2 cellular contexts compared by ENCODE assay signal in genomic region chr7:93298206-93298605, GRCh38.
TF ChIP-seq lines count a peak whose summit lies in the region.

No MANE protein-coding gene starts in this region.

TF ChIP-seq in IMR-90, 13 proteins besides CTCF, POLR2A, EP300 and RAD21:
- no peak for TF ChIP-seq ELK1 (IDR thresholded peaks at IDR 0.05; ENCODE audit: borderline replicate concordance, low read depth, low read length)
- TF ChIP-seq SMC3 (IDR thresholded peaks at IDR 0.05; ENCODE audit: low read depth, low read length): no peak
- no peak for TF ChIP-seq NFE2L2 (IDR thresholded peaks at IDR 0.05; ENCODE audit: low read depth, low read length)
- no peak for TF ChIP-seq FOS (IDR thresholded peaks at IDR 0.05; ENCODE audit: low read depth, low read length)
- no peak for TF ChIP-seq RFX5 (IDR thresholded peaks at IDR 0.05; ENCODE audit: low read depth, low read length)
- TF ChIP-seq MXI1 (IDR thresholded peaks at IDR 0.05; ENCODE audit: borderline replicate concordance, low read depth, low read length): no peak
- no peak for TF ChIP-seq USF2 (IDR thresholded peaks at IDR 0.05; ENCODE audit: low read depth, low read length)

TF ChIP-seq in H1, 55 proteins besides CTCF, POLR2A, EP300 and RAD21:
- TF ChIP-seq ATF2 (IDR thresholded peaks at IDR 0.05; ENCODE audit: low read length) (no peak), MAX (IDR thresholded peaks at IDR 0.05) (no peak), CHD1 (IDR thresholded peaks at IDR 0.05; ENCODE audit: low read depth, low read length) (no peak), HDAC6 (IDR thresholded peaks at IDR 0.05; ENCODE audit: low read depth, low read length) (no peak), GTF2F1 (IDR thresholded peaks at IDR 0.05; ENCODE audit: borderline replicate concordance, low read depth, low read length) (no peak), TCF12 (IDR thresholded peaks at IDR 0.05; ENCODE audit: low read depth, low read length) (no peak), BRCA1 (IDR thresholded peaks at IDR 0.05; ENCODE audit: low read depth, low read length) (no peak), ASH2L (IDR thresholded peaks at IDR 0.05; ENCODE audit: low read length) (no peak), EGR1 (IDR thresholded peaks at IDR 0.05; ENCODE audit: borderline replicate concordance, low read depth, low read length) (no peak), SUZ12 (IDR thresholded peaks at IDR 0.05; ENCODE audit: low read length) (no peak), ATF3 (IDR thresholded peaks at IDR 0.05; ENCODE audit: insufficient read depth, low read depth, low read length) (no peak), ZNF274 (IDR thresholded peaks at IDR 0.05; ENCODE audit: borderline replicate concordance, extremely low read depth, low read length) (no peak), MAFK (IDR thresholded peaks at IDR 0.05; ENCODE audit: low read depth, low read length) (no peak), SIX5 (IDR thresholded peaks at IDR 0.05; ENCODE audit: low read depth, low read length) (no peak), CHD2 (IDR thresholded peaks at IDR 0.05; ENCODE audit: low read length) (no peak), USF2 (IDR thresholded peaks at IDR 0.05; ENCODE audit: low read length) (no peak), JUN (IDR thresholded peaks at IDR 0.05; ENCODE audit: low read depth, low read length) (no peak), CBX8 (IDR thresholded peaks at IDR 0.05; ENCODE audit: borderline replicate concordance, low read depth, low read length) (no peak), SRF (IDR thresholded peaks at IDR 0.05; ENCODE audit: low read depth, low read length) (no peak), EZH2 (IDR thresholded peaks at IDR 0.05; ENCODE audit: low read depth, low read length, severe bottlenecking) (no peak)
